In genomic region chr11:47863189-47863892, GRCh38 we compare ENCODE assay signal across 8 cellular contexts. TPM values are rescaled to one million over a fixed set of nuclear protein-coding genes. Genes with fewer than 3 reads are reported as not detected.
DNase-seq lines count a peak whose midpoint lies in the region; ATAC-seq and TF ChIP-seq lines count a peak whose summit lies in the region.

No MANE protein-coding gene starts in this region.

- no peaks in the 10 kb centered on the region for H3K9me2 ChIP-seq in GM23248 (ENCODE audit: insufficient read depth)

- no peak for TF ChIP-seq CTCF in OCI-LY3 (IDR thresholded peaks at IDR 0.05; ENCODE audit: low read depth, low read length)
- TF ChIP-seq CTCF in foreskin fibroblast (IDR thresholded peaks at IDR 0.05; ENCODE audit: low read depth, low read length): no peak
- TF ChIP-seq CTCF in ascending aorta (IDR thresholded peaks at IDR 0.05): no peak

- 2 to 3% methylated on average over 4 of the region's 4 CpGs for WGBS in GM23248 (ENCODE audit: low coverage in 1 of 2, low lambda C conversion rate in 2 of 2, missing lambda C conversion rate in 2 of 2), 2 experiments

- DNase-seq in ELR (ENCODE audit: low read depth) (peak; percentile 90), GM23248 (peak; percentile 91), foreskin fibroblast (peak; percentile 76 to 84), ascending aorta (ENCODE audit: low spot score in 2 of 2) (no peak), RKO (ENCODE audit: low spot score) (no peak), NK-92 (lab: John Stamatoyannopoulos, UW; ENCODE audit: unreplicated experiment) (no peak)

- H4K20me1 ChIP-seq in GM23248 (ENCODE audit: insufficient read depth): no peaks in the 10 kb centered on the region
- H4K20me1 ChIP-seq in OCI-LY3 (ENCODE audit: insufficient read depth, low read length): no peaks in the 10 kb centered on the region

- H3K79me2 ChIP-seq in GM23248 (ENCODE audit: insufficient read depth) (no peaks in the 10 kb centered on the region), OCI-LY3 (ENCODE audit: low read length) (no peaks in the 10 kb centered on the region)

- H3K36me3 ChIP-seq in GM23248 (ENCODE audit: low read depth): no peaks in the 10 kb centered on the region
- no peaks in the 10 kb centered on the region for H3K36me3 ChIP-seq in OCI-LY3 (replicated peaks; ENCODE audit: low read depth, low read length)
- H3K36me3 ChIP-seq in ascending aorta: no peaks in the 10 kb centered on the region

- peak overlapping the region; percentile 89; the same call in 1 of the 2 replicates for H2AFZ ChIP-seq in GM23248
- H2AFZ ChIP-seq in OCI-LY3 (ENCODE audit: low read depth, low read length): no peak overlapping the region

- H3K4me2 ChIP-seq in GM23248 (ENCODE audit: unreplicated experiment): peak overlapping the region; percentile 98
- peak overlapping the region; percentile 74 for H3K4me2 ChIP-seq in OCI-LY3 (ENCODE audit: low read length)

- H3F3A ChIP-seq in GM23248 (ENCODE audit: insufficient read depth): peaks cover 51% of the 10 kb centered on the region

- in situ Hi-C loops in GM23248 (cut with MboI): no loop called here

- H3K27me3 ChIP-seq in GM23248 (replicated peaks; ENCODE audit: insufficient read depth) (no peaks in the 10 kb centered on the region), OCI-LY3 (ENCODE audit: low read depth, low read length) (no peaks in the 10 kb centered on the region), ascending aorta (no peaks in the 10 kb centered on the region)

- H3K4me1 ChIP-seq in GM23248 (ENCODE audit: insufficient read depth) (peaks cover 53% of the 10 kb centered on the region), OCI-LY3 (ENCODE audit: low read length) (peaks cover 66% of the 10 kb centered on the region), ascending aorta (peaks cover 0 to 9% of the 10 kb centered on the region in 2 donors)

- ATAC-seq in HG02970 (IDR thresholded peaks at IDR 0.05; ENCODE audit: low FRiP score, unreplicated experiment): no peak

- H3K9ac ChIP-seq in GM23248 (peak overlapping the region; percentile 65), OCI-LY3 (ENCODE audit: low read length) (peak overlapping the region; percentile 68; the same call in 1 of the 2 replicates)

- peak overlapping the region; percentile 37; the same call in 1 of the 2 replicates for H3K4me3 ChIP-seq in GM23248
- 0 out of 2 replicates have a peak overlapping the region, but pooled peaks have one; percentile 5 for H3K4me3 ChIP-seq in OCI-LY3 (ENCODE audit: low read length)
- no peak overlapping the region for H3K4me3 ChIP-seq in foreskin fibroblast (ENCODE audit: low read depth in 1 of 2, low read length in 2 of 2)
- H3K4me3 ChIP-seq in ascending aorta: no peak overlapping the region

- H3K27ac ChIP-seq in GM23248: peak overlapping the region; percentile 85
- peak overlapping the region; percentile 94 for H3K27ac ChIP-seq in OCI-LY3 (ENCODE audit: low read length)
- no peak overlapping the region for H3K27ac ChIP-seq in ascending aorta

- no peaks in the 10 kb centered on the region for H3K9me3 ChIP-seq in GM23248 (ENCODE audit: low read depth)
- H3K9me3 ChIP-seq in OCI-LY3 (ENCODE audit: insufficient read depth, low read length): no peaks in the 10 kb centered on the region
- H3K9me3 ChIP-seq in ascending aorta: no peaks in the 10 kb centered on the region

- intact Hi-C loops in ascending aorta (cut with DNase I): no loop called here

RNA-seq across cellular contexts. Expression of gene NUP160, which starts 15.2 kb away (rescaled TPM):
- 21.0 and 23.1 TPM in 2 replicates for total RNA-seq in GM23248 (2014; rRNA removed; shearing (Covaris generic))
- 18.0 and 19.5 TPM in 2 replicates for polyA plus RNA-seq in GM23248 (2016; fragmentation: Nextera tagmentation; extraction: Ambion mirVana)
- 14.0 TPM for total RNA-seq in ascending aorta

Comparison
In these comparisons a context has a peak if more than half of its experiments do, and no peak if none do; other contexts are left out.
1. DNase-seq: peak in ELR (single experiment), GM23248 (single experiment) and foreskin fibroblast (2 of 2); none in ascending aorta (0 of 2), RKO (single experiment) and NK-92 (single experiment).
2. H3K27ac ChIP-seq: peak in GM23248 (single experiment) and OCI-LY3 (single experiment); none in ascending aorta (0 of 2).
3. H3K4me3 ChIP-seq: peak in GM23248 (single experiment) and OCI-LY3 (single experiment); none in foreskin fibroblast (0 of 2) and ascending aorta (0 of 2).